ENCODE assay signal across 19 cellular contexts in genomic region chr13:28373803-28374202, GRCh38.
"Had no signal": no experiment of that assay in that cellular context is flagged by ENCODE, and none has a peak within 500 bp of the region (broad histone marks: within the 10 kb centered on the region; RNA-seq: fewer than 3 reads in every experiment).

No MANE protein-coding gene starts in this region.

- DNase-seq: activated CD4-positive, alpha-beta T cell treated with anti-CD3 and anti-CD28 coated beads for 4 hours; activated CD8-positive, alpha-beta T cell treated with anti-CD3 and anti-CD28 coated beads for 36 hours; activated effector memory CD4-positive, alpha-beta T cell treated with anti-CD3 and anti-CD28 coated beads, Interleukin-2, amount 50 U/mL, for 16 hours; activated naive CD8-positive, alpha-beta T cell treated with anti-CD3 and anti-CD28 coated beads for 36 hours; activated T-cell treated with anti-CD3 and anti-CD28 coated beads, Interleukin-2, amount 50 U/mL, for 4 hours; amygdala; body of pancreas; caudate nucleus; colonic mucosa; esophagus squamous epithelium; foreskin fibroblast; glutamatergic neuron; stimulated activated CD4-positive, alpha-beta T cell treated with anti-CD3 and anti-CD28 coated beads, Interleukin-12 subunit alpha, Interleukin-12 subunit beta, amount 100 ng/mL, for 4 hours; stimulated activated CD4-positive, alpha-beta T cell treated with anti-CD3 and anti-CD28 coated beads, Interleukin-2, amount 100 ng/mL, for 24 hours; stomach; T-helper 2 cell; testis; upper lobe of left lung had no signal

- ATAC-seq: activated CD8-positive, alpha-beta T cell treated with anti-CD3 and anti-CD28 coated beads for 36 hours; activated T-cell treated with anti-CD3 and anti-CD28 coated beads, Interleukin-2, amount 50 U/mL, for 4 hours; body of pancreas; WTC11 had no signal
